ENCODE assay signal across 3 cellular contexts in genomic region chr1:181324797-181325616, GRCh38.
TF ChIP-seq lines count a peak whose summit lies in the region.

No MANE protein-coding gene starts in this region.

TF ChIP-seq in GM23338, 12 proteins besides CTCF, POLR2A, EP300 and RAD21 (continued from another document and continues in another):
- TF ChIP-seq ETS1 (IDR thresholded peaks at IDR 0.05), result no peak
- no peak for TF ChIP-seq ZNF462 (CRISPR knock-in tag; IDR thresholded peaks at IDR 0.05)

TF ChIP-seq in H1, 55 proteins besides CTCF, POLR2A, EP300 and RAD21 (continued from another document):
- TF ChIP-seq NANOG (IDR thresholded peaks at IDR 0.05; ENCODE audit: insufficient read depth, low read depth, low read length, poor library complexity, severe bottlenecking) (no peak), JUN (IDR thresholded peaks at IDR 0.05; ENCODE audit: low read depth, low read length) (no peak), RXRA (IDR thresholded peaks at IDR 0.05; ENCODE audit: insufficient read depth, low read depth, low read length) (no peak), RNF2 (IDR thresholded peaks at IDR 0.05; ENCODE audit: borderline replicate concordance, low read depth, low read length, missing control alignments, poor library complexity, severe bottlenecking) (no peak), SP1 (IDR thresholded peaks at IDR 0.05; ENCODE audit: low read depth, low read length) (no peak), BACH1 (IDR thresholded peaks at IDR 0.05; ENCODE audit: low read length) (no peak), KDM4A (IDR thresholded peaks at IDR 0.05; ENCODE audit: low read depth, low read length, severe bottlenecking) (no peak), RFX5 (IDR thresholded peaks at IDR 0.05; ENCODE audit: borderline replicate concordance, low read depth, low read length) (no peak), SP4 (IDR thresholded peaks at IDR 0.05; ENCODE audit: low read length) (no peak), SAP30 (IDR thresholded peaks at IDR 0.05; ENCODE audit: insufficient read depth, insufficient replicate concordance, low read length) (no peak), ATF3 (IDR thresholded peaks at IDR 0.05; ENCODE audit: insufficient read depth, low read depth, low read length) (no peak), SP2 (IDR thresholded peaks at IDR 0.05; ENCODE audit: low read length) (no peak)

TF ChIP-seq in SK-N-SH treated with all-trans-retinoic acid at 6 μM for 48 hours, 23 proteins besides CTCF, POLR2A, EP300 and RAD21 (continued from another document):
- TF ChIP-seq CSRNP3 (CRISPR knock-in tag; IDR thresholded peaks at IDR 0.05) (no peak), POU6F1 (CRISPR knock-in tag; IDR thresholded peaks at IDR 0.05; ENCODE audit: borderline replicate concordance, low read depth) (no peak), ZFP3 (CRISPR knock-in tag; IDR thresholded peaks at IDR 0.05) (no peak), OSR1 (CRISPR knock-in tag; IDR thresholded peaks at IDR 0.05) (no peak), PPARA (CRISPR knock-in tag; IDR thresholded peaks at IDR 0.05; ENCODE audit: borderline replicate concordance) (no peak), ZC3H10 (CRISPR knock-in tag; IDR thresholded peaks at IDR 0.05) (no peak), CREB5 (CRISPR knock-in tag; IDR thresholded peaks at IDR 0.05; ENCODE audit: low read depth) (no peak), TCF4 (CRISPR knock-in tag; IDR thresholded peaks at IDR 0.05; ENCODE audit: borderline replicate concordance) (no peak), SNAI2 (CRISPR knock-in tag; IDR thresholded peaks at IDR 0.05) (no peak)
